In genomic region chr16:53664724-53665345, GRCh38 we compare ENCODE assay signal across 11 cellular contexts. TPM values are rescaled to one million over a fixed set of nuclear protein-coding genes. Genes with fewer than 3 reads are reported as not detected.
DNase-seq lines count a peak whose midpoint lies in the region; ATAC-seq and TF ChIP-seq lines count a peak whose summit lies in the region.
"Had no signal": no experiment of that assay in that cellular context is flagged by ENCODE, and none has a peak within 500 bp of the region (broad histone marks: within the 10 kb centered on the region; RNA-seq: fewer than 3 reads in every experiment).

No MANE protein-coding gene starts in this region.

- no peaks in the 10 kb centered on the region for H3K36me3 ChIP-seq in suprapubic skin
- H3K36me3 ChIP-seq in sigmoid colon, result no peaks in the 10 kb centered on the region
- H3K36me3 ChIP-seq: esophagus muscularis mucosa, neutrophil had no signal

- peak overlapping the region; percentile 1 for H3K27ac Mint-ChIP-seq in activated T-cell treated with anti-CD3 and anti-CD28 coated beads, Interleukin-2, amount 50 U/mL, for 24 hours
- H3K27ac Mint-ChIP-seq in chondrocyte (ENCODE audit: unreplicated experiment), result peak overlapping the region; percentile 75
- H3K27ac Mint-ChIP-seq: CD14-positive monocyte had no signal

- no peaks in the 10 kb centered on the region for H3K9me3 Mint-ChIP-seq in activated T-cell treated with anti-CD3 and anti-CD28 coated beads, Interleukin-2, amount 50 U/mL, for 24 hours
- no peaks in the 10 kb centered on the region for H3K9me3 Mint-ChIP-seq in chondrocyte (ENCODE audit: low read depth)
- H3K9me3 Mint-ChIP-seq: CD14-positive monocyte had no signal

- no peak overlapping the region for H3K4me3 Mint-ChIP-seq in activated T-cell treated with anti-CD3 and anti-CD28 coated beads, Interleukin-2, amount 50 U/mL, for 24 hours
- no peak overlapping the region for H3K4me3 Mint-ChIP-seq in chondrocyte (ENCODE audit: unreplicated experiment)
- H3K4me3 Mint-ChIP-seq: CD14-positive monocyte had no signal

- peaks cover 13% of the 10 kb centered on the region for H3K4me1 Mint-ChIP-seq in activated T-cell treated with anti-CD3 and anti-CD28 coated beads, Interleukin-2, amount 50 U/mL, for 24 hours (ENCODE audit: low read depth)
- peaks cover 19% of the 10 kb centered on the region for H3K4me1 Mint-ChIP-seq in chondrocyte (ENCODE audit: low read depth)
- H3K4me1 Mint-ChIP-seq: CD14-positive monocyte had no signal

- H3K27ac ChIP-seq in suprapubic skin (peak overlapping the region; percentile 18), sigmoid colon (no peak overlapping the region)
- H3K27ac ChIP-seq: esophagus muscularis mucosa, neutrophil had no signal

- WGBS in suprapubic skin, result 48% methylated on average over 7 of the region's 7 CpGs
- WGBS in sigmoid colon, 2 donors, result 66 to 72% methylated on average over 7 of the region's 7 CpGs

- H3K4me1 ChIP-seq in suprapubic skin (no peaks in the 10 kb centered on the region), sigmoid colon (no peaks in the 10 kb centered on the region)
- H3K4me1 ChIP-seq: esophagus muscularis mucosa had no signal

- H3K27me3 ChIP-seq in suprapubic skin (no peaks in the 10 kb centered on the region), sigmoid colon (no peaks in the 10 kb centered on the region)
- H3K27me3 ChIP-seq: esophagus muscularis mucosa, neutrophil had no signal

- H3K9me3 ChIP-seq in suprapubic skin (no peaks in the 10 kb centered on the region), sigmoid colon (no peaks in the 10 kb centered on the region)
- H3K9me3 ChIP-seq: esophagus muscularis mucosa, neutrophil had no signal

- TF ChIP-seq POLR2A in suprapubic skin (IDR thresholded peaks at IDR 0.05) (no peak), sigmoid colon (IDR thresholded peaks at IDR 0.05) (no peak)

- intact Hi-C loops in sigmoid colon (cut with DNase I), result no loop called here

- H3K36me3 Mint-ChIP-seq in activated T-cell treated with anti-CD3 and anti-CD28 coated beads, Interleukin-2, amount 50 U/mL, for 24 hours (ENCODE audit: low read depth), result peaks cover 5% of the 10 kb centered on the region
- no peaks in the 10 kb centered on the region for H3K36me3 Mint-ChIP-seq in chondrocyte (ENCODE audit: low read depth)
- H3K36me3 Mint-ChIP-seq: CD14-positive monocyte had no signal

- ATAC-seq in HG02981 (IDR thresholded peaks at IDR 0.05; ENCODE audit: unreplicated experiment), result peak; percentile 63

- no peak for DNase-seq in activated T-cell treated with anti-CD3 and anti-CD28 coated beads, Interleukin-2, amount 50 U/mL, for 24 hours
- DNase-seq in activated T-cell treated with anti-CD3 and anti-CD28 coated beads, Interleukin-2, amount 50 U/mL, for 1 hour, result no peak
- DNase-seq in chondrocyte (ENCODE audit: low spot score) (no peak), suprapubic skin (ENCODE audit: low spot score in 2 of 2) (peak in 1 of 2 donors; percentile 70), HUDEP-2 (lab: John Stamatoyannopoulos, UW; ENCODE audit: unreplicated experiment in 76 of 76) (no peak), COLO829 (ENCODE audit: low spot score) (no peak), sigmoid colon (no peak)

- H3K4me3 ChIP-seq in suprapubic skin, result peak overlapping the region; percentile 2
- no peak overlapping the region for H3K4me3 ChIP-seq in sigmoid colon
- H3K4me3 ChIP-seq: esophagus muscularis mucosa had no signal

- TF ChIP-seq CTCF in chondrocyte (IDR thresholded peaks at IDR 0.05) (no peak), suprapubic skin (IDR thresholded peaks at IDR 0.05) (no peak), sigmoid colon (IDR thresholded peaks at IDR 0.05) (no peak)

- TF ChIP-seq EP300 in suprapubic skin (IDR thresholded peaks at IDR 0.05) (no peak), sigmoid colon (IDR thresholded peaks at IDR 0.05) (no peak)

- H3K27me3 Mint-ChIP-seq in activated T-cell treated with anti-CD3 and anti-CD28 coated beads, Interleukin-2, amount 50 U/mL, for 24 hours, result no peaks in the 10 kb centered on the region
- no peaks in the 10 kb centered on the region for H3K27me3 Mint-ChIP-seq in chondrocyte (ENCODE audit: low read depth)

RNA-seq across cellular contexts. Expression of gene RPGRIP1L, which starts 38.8 kb away (rescaled TPM):
- 10.8 to 20.0 TPM (median 12.5 TPM) in 3 replicates for total RNA-seq in chondrocyte
- 1 to 10 TPM; 2.4 to 7.2 (median 3.8) TPM for total RNA-seq in suprapubic skin
- total RNA-seq in sigmoid colon, result 1 to 10 TPM; 3.6 to 5.8 (median 3.8) TPM
- 1 to 10 TPM in 1 of 3 donors, under 1 TPM in 2; 0.46 to 1.6 (median 0.60) TPM for polyA plus RNA-seq in sigmoid colon

RNA-seq across cellular contexts. Expression of gene FTO, which starts 39.1 kb away (rescaled TPM):
- total RNA-seq in chondrocyte, result 85.7 to 139 TPM (median 89.4 TPM) in 3 replicates
- total RNA-seq in suprapubic skin, result 100 to 1,000 TPM in 1 of 4 donors, 10 to 100 TPM in 3; 64.4 to 116 (median 71.3) TPM
- total RNA-seq in sigmoid colon, result 10 to 100 TPM; 77.8 to 97.2 (median 86.0) TPM
- 10 to 100 TPM in 2 of 3 donors, 1 to 10 TPM in 1; 9.9 to 19.6 (median 11.4) TPM for polyA plus RNA-seq in sigmoid colon
